Comparison of ENCODE assay signal across 1 cellular context in the genomic region with DNA sequence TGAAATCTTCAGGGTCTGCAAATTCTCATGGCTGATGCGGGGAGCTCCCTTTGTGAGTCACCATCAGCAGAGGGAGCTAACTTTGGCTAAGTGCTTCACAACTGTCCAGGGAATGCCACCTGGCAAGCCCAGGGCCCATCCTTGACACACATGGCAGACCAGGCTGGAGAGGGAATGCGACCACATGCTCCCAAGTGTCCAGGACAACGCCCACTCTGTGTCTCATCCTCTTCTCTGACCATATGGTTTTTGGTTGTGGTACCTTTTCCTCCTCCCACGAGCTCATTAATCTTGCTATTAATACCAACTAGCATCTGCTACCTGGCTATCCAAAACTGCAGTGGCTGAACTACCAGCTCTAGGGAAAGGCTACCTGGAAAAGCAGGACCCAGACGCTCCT.
TF ChIP-seq lines count a peak whose summit lies in the region.

No MANE protein-coding gene starts in this region.

TF ChIP-seq in SK-N-SH, 30 proteins besides CTCF, POLR2A, EP300 and RAD21 (continued from another document):
- TF ChIP-seq ZBTB33 (IDR thresholded peaks at IDR 0.05; ENCODE audit: borderline replicate concordance, low read depth) (no peak), TAF1 (IDR thresholded peaks at IDR 0.05; ENCODE audit: borderline replicate concordance, low read depth, low read length) (no peak), TEAD4 (IDR thresholded peaks at IDR 0.05; ENCODE audit: borderline replicate concordance, insufficient read depth) (no peak), SMC3 (IDR thresholded peaks at IDR 0.05; ENCODE audit: low read depth, low read length) (no peak), MXI1 (IDR thresholded peaks at IDR 0.05; ENCODE audit: low read depth, low read length) (no peak)
- TF ChIP-seq, protein P1, sequence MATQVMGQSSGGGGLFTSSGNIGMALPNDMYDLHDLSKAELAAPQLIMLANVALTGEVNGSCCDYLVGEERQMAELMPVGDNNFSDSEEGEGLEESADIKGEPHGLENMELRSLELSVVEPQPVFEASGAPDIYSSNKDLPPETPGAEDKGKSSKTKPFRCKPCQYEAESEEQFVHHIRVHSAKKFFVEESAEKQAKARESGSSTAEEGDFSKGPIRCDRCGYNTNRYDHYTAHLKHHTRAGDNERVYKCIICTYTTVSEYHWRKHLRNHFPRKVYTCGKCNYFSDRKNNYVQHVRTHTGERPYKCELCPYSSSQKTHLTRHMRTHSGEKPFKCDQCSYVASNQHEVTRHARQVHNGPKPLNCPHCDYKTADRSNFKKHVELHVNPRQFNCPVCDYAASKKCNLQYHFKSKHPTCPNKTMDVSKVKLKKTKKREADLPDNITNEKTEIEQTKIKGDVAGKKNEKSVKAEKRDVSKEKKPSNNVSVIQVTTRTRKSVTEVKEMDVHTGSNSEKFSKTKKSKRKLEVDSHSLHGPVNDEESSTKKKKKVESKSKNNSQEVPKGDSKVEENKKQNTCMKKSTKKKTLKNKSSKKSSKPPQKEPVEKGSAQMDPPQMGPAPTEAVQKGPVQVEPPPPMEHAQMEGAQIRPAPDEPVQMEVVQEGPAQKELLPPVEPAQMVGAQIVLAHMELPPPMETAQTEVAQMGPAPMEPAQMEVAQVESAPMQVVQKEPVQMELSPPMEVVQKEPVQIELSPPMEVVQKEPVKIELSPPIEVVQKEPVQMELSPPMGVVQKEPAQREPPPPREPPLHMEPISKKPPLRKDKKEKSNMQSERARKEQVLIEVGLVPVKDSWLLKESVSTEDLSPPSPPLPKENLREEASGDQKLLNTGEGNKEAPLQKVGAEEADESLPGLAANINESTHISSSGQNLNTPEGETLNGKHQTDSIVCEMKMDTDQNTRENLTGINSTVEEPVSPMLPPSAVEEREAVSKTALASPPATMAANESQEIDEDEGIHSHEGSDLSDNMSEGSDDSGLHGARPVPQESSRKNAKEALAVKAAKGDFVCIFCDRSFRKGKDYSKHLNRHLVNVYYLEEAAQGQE (IDR thresholded peaks at IDR 0.05; ENCODE audit: low read depth, low read length): no peak
